Comparison of ENCODE assay signal across 13 cellular contexts in genomic region chr3:141115752-141116541, GRCh38.
DNase-seq lines count a peak whose midpoint lies in the region; ATAC-seq and TF ChIP-seq lines count a peak whose summit lies in the region.
"Had no signal": no experiment of that assay in that cellular context is flagged by ENCODE, and none has a peak within 500 bp of the region (broad histone marks: within the 10 kb centered on the region; RNA-seq: fewer than 3 reads in every experiment).

No MANE protein-coding gene starts in this region.

- TF ChIP-seq POLR2A in body of pancreas (IDR thresholded peaks at IDR 0.05): no peak
- TF ChIP-seq POLR2A in ovary (IDR thresholded peaks at IDR 0.05): peak; percentile 30
- TF ChIP-seq POLR2A in transverse colon (IDR thresholded peaks at IDR 0.05): no peak

- no peak for TF ChIP-seq EP300 in ovary (IDR thresholded peaks at IDR 0.05)
- TF ChIP-seq EP300 in transverse colon (IDR thresholded peaks at IDR 0.05; ENCODE audit: low read depth): no peak

- no peaks in the 10 kb centered on the region for H3K27me3 ChIP-seq in body of pancreas
- no peaks in the 10 kb centered on the region for H3K27me3 ChIP-seq in ovary
- H3K27me3 ChIP-seq in transverse colon: no peaks in the 10 kb centered on the region
- H3K27me3 ChIP-seq: dorsolateral prefrontal cortex, neutrophil had no signal

- intact Hi-C loops in body of pancreas (cut with DNase I): no loop called here
- intact Hi-C loops in left ventricle myocardium superior (cut with micrococcal nuclease): no loop called here
- intact Hi-C loops in ovary (cut with DNase I): no loop called here
- intact Hi-C loops in transverse colon (cut with DNase I; ENCODE audit: low total_unique reads): no loop called here

- no peak overlapping the region for H3K4me3 Mint-ChIP-seq in WTC11

- peaks cover 7% of the 10 kb centered on the region; the same call in 1 of the 2 replicates for H3K36me3 Mint-ChIP-seq in WTC11

- DNase-seq in body of pancreas (no peak), left ventricle myocardium superior (no peak), ovary (peak; percentile 26 to 61 (median 41)), transverse colon (no peak), SW 1271 (lab: John Stamatoyannopoulos, UW) (no peak), WTC11 (ENCODE audit: low spot score) (no peak)
- no peak for DNase-seq in activated CD4-positive, alpha-beta T cell treated with anti-CD3 and anti-CD28 coated beads for 4 hours
- DNase-seq: activated T-cell treated with anti-CD3 and anti-CD28 coated beads, Interleukin-2, amount 50 U/mL, for 48 hours; NCI-H187; NCI-H748 treated with DMSO at 0.1 percent for 48 hours had no signal

- TF ChIP-seq CTCF in body of pancreas (IDR thresholded peaks at IDR 0.05) (no peak), ovary (IDR thresholded peaks at IDR 0.05) (peak in 1 of 3 donors; percentile 12), transverse colon (IDR thresholded peaks at IDR 0.05) (no peak), WTC11 (IDR thresholded peaks at IDR 0.05) (no peak)

- peaks cover 13% of the 10 kb centered on the region for H3K4me1 ChIP-seq in body of pancreas
- H3K4me1 ChIP-seq in ovary (ENCODE audit: insufficient read depth): peaks cover 16% of the 10 kb centered on the region
- peaks cover 0 to 4% (median 0%) of the 10 kb centered on the region in 4 donors for H3K4me1 ChIP-seq in transverse colon

- 69 to 83% methylated on average over 3 of the region's 3 CpGs for WGBS in body of pancreas, 2 donors
- 14 to 28% (median 24%) methylated on average over 3 of the region's 3 CpGs for WGBS in ovary, 3 donors
- 34% methylated on average over 3 of the region's 3 CpGs; no CpG with 5 or more reads in 1 of the 2 donors for WGBS in transverse colon (ENCODE audit: low coverage in 1 of 2), 2 donors

- ATAC-seq in body of pancreas (peak; percentile 59), left ventricle myocardium superior (peak; percentile 94), HG03565 (IDR thresholded peaks at IDR 0.05; ENCODE audit: unreplicated experiment) (no peak), WTC11 (no peak)

- in situ Hi-C loops in transverse colon (cut with MboI; ENCODE audit: low pct_ligation_motif_present in 1 of 4, low pct_unique_long_range_greater_than_20kb in 1 of 4, low sequenced_read_pairs in 3 of 4): loop anchor here in 3 of 4 donors (25.0 kb wide), 2 partner anchors 104 to 229 kb away; no protein-coding TSS in a partner anchor

- no peak overlapping the region for H3K27ac Mint-ChIP-seq in WTC11

- H3K36me3 ChIP-seq in body of pancreas (replicated peaks in 1 of 2; ENCODE audit: insufficient read depth in 1 of 2, low read depth in 2 of 2) (no peaks in the 10 kb centered on the region), ovary (no peaks in the 10 kb centered on the region), transverse colon (no peaks in the 10 kb centered on the region)
- H3K36me3 ChIP-seq: neutrophil had no signal

- H3K27ac ChIP-seq in body of pancreas (no peak overlapping the region), ovary (peak overlapping the region; percentile 4 to 78), transverse colon (peak overlapping the region in 3 of 4 donors; percentile 42 to 69 (median 46))
- H3K27ac ChIP-seq: dorsolateral prefrontal cortex, neutrophil had no signal

- no peaks in the 10 kb centered on the region; the same call in 1 of the 2 replicates for H3K27me3 Mint-ChIP-seq in WTC11 (ENCODE audit: low read depth)

- POLR2A ChIA-PET in WTC11 (lab: Charles Lee): no interaction called here

- H3K9me3 ChIP-seq in body of pancreas: no peaks in the 10 kb centered on the region
- no peaks in the 10 kb centered on the region for H3K9me3 ChIP-seq in ovary
- no peaks in the 10 kb centered on the region for H3K9me3 ChIP-seq in transverse colon
- H3K9me3 ChIP-seq: neutrophil had no signal

- peaks cover 20% of the 10 kb centered on the region for H3K9me3 Mint-ChIP-seq in WTC11

- CTCF ChIA-PET in WTC11 (lab: Charles Lee): interaction anchor here (0.6 to 3.3 kb wide), 37 partner anchors 8 to 144 kb away, joined by 3 to 46 read pairs (median 5); partner anchors contain the start of genes PXYLP1 and SPSB4

- no peak overlapping the region for H3K4me3 ChIP-seq in body of pancreas
- H3K4me3 ChIP-seq in ovary: no peak overlapping the region
- no peak overlapping the region for H3K4me3 ChIP-seq in transverse colon
- H3K4me3 ChIP-seq: dorsolateral prefrontal cortex had no signal

- peaks cover 4% of the 10 kb centered on the region; the same call in 1 of the 2 replicates for H3K4me1 Mint-ChIP-seq in WTC11

TF ChIP-seq in WTC11, 78 proteins besides CTCF, POLR2A, EP300 and RAD21 (continues in another document):
- no peak for TF ChIP-seq ZNF281 (CRISPR knock-in tag; IDR thresholded peaks at IDR 0.05)
- TF ChIP-seq ZNF317 (CRISPR knock-in tag; IDR thresholded peaks at IDR 0.05; ENCODE audit: borderline replicate concordance, low read depth): no peak
- TF ChIP-seq ZNF532 (CRISPR knock-in tag; IDR thresholded peaks at IDR 0.05; ENCODE audit: borderline replicate concordance): no peak
- TF ChIP-seq STAT6 (CRISPR knock-in tag; conservative IDR thresholded peaks at IDR 0.05; ENCODE audit: low read depth): no peak

Comparison
In these comparisons a context has a peak if more than half of its experiments do, and no peak if none do; other contexts are left out.
1. ATAC-seq: peak in body of pancreas (single experiment) and left ventricle myocardium superior (single experiment); none in HG03565 (single experiment) and WTC11 (single experiment).
2. DNase-seq: peak in ovary (5 of 5); none in body of pancreas (0 of 4), left ventricle myocardium superior (single experiment), transverse colon (single experiment), activated CD4-positive, alpha-beta T cell treated with anti-CD3 and anti-CD28 coated beads for 4 hours (0 of 2), SW 1271 (0 of 2) and WTC11 (single experiment).
3. H3K27ac ChIP-seq: peak in ovary (2 of 2) and transverse colon (3 of 4); none in body of pancreas (0 of 4).